ENCODE assay signal across 19 cellular contexts in the genomic region with DNA sequence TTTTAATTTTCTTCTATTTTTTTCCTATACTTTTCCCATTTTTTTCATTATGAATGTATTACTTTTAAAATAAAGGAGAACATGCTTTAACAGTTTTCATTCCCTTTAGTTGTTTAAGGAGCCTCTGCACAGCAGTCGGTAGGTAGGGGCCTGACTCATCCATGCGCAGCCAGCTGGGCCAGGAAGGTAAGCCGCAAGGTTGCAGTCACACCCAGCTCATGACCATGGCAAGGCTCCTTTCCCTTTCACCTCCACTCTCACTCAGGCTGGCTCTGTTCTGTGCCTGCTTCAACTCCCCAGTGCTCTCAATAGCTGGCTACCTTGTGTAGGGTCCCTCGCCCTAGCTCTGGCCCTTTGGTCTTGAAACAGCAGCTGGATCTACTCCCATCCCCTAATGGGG. TPM values are rescaled to one million over a fixed set of nuclear protein-coding genes. Genes with fewer than 3 reads are reported as not detected.
"Had no signal": no experiment of that assay in that cellular context is flagged by ENCODE, and none has a peak within 500 bp of the region (broad histone marks: within the 10 kb centered on the region; RNA-seq: fewer than 3 reads in every experiment).

No MANE protein-coding gene starts in this region.

- H3K27ac ChIP-seq: brain microvascular endothelial cell, psoas muscle, testis, uterus had no signal

- H3K4me3 ChIP-seq: psoas muscle, testis, uterus had no signal

- H3K27ac Mint-ChIP-seq: nephron progenitor cell; stimulated activated naive CD8-positive, alpha-beta T cell treated with anti-CD3 and anti-CD28 coated beads, Interleukin-15, Interleukin-2, amounts not matched to agents 100 ng/mL and 50 ng/mL, for 24 hours had no signal

- ATAC-seq: activated CD4-positive, CD25-positive, alpha-beta regulatory T cell treated with anti-CD3 and anti-CD28 coated beads, Interleukin-2, amount 50 U/mL, for 24 hours; activated naive CD4-positive, alpha-beta T cell treated with anti-CD3 and anti-CD28 coated beads, Interleukin-2, amount 50 U/mL, for 72 hours; activated T-cell treated with anti-CD3 and anti-CD28 coated beads, Interleukin-2, amount 50 U/mL, for 4 hours; psoas muscle; sciatic nerve had no signal

- H3K9me3 ChIP-seq: psoas muscle, testis, uterus had no signal

- H3K36me3 ChIP-seq: brain microvascular endothelial cell, uterus had no signal

- H3K4me1 ChIP-seq: psoas muscle, testis, uterus had no signal

- H3K9me3 Mint-ChIP-seq: activated naive CD4-positive, alpha-beta T cell treated with anti-CD3 and anti-CD28 coated beads, Interleukin-2, amount 50 U/mL, for 72 hours; activated T-cell treated with anti-CD3 and anti-CD28 coated beads, Interleukin-2, amount 50 U/mL, for 4 hours; nephron progenitor cell; stimulated activated naive CD8-positive, alpha-beta T cell treated with anti-CD3 and anti-CD28 coated beads, Interleukin-15, Interleukin-2, amounts not matched to agents 100 ng/mL and 50 ng/mL, for 24 hours had no signal

- H3K4me3 Mint-ChIP-seq: activated T-cell treated with anti-CD3 and anti-CD28 coated beads, Interleukin-2, amount 50 U/mL, for 4 hours; nephron progenitor cell; stimulated activated naive CD8-positive, alpha-beta T cell treated with anti-CD3 and anti-CD28 coated beads, Interleukin-15, Interleukin-2, amounts not matched to agents 100 ng/mL and 50 ng/mL, for 24 hours had no signal

- H3K4me1 Mint-ChIP-seq: nephron progenitor cell had no signal

- H3K36me3 Mint-ChIP-seq: activated naive CD4-positive, alpha-beta T cell treated with anti-CD3 and anti-CD28 coated beads, Interleukin-2, amount 50 U/mL, for 72 hours had no signal

- H3K27me3 ChIP-seq: brain microvascular endothelial cell, testis, uterus had no signal

- FAIRE-seq: endometrium had no signal

- DNase-seq: activated CD4-positive, alpha-beta T cell treated with anti-CD3 and anti-CD28 coated beads, Interleukin-2, amount 50 U/mL, for 48 hours; activated effector memory CD4-positive, alpha-beta T cell treated with anti-CD3 and anti-CD28 coated beads, Interleukin-2, amount 50 U/mL, for 16 hours; activated T-cell treated with anti-CD3 and anti-CD28 coated beads, Interleukin-2, amount 50 U/mL, for 4 hours; brain microvascular endothelial cell; hippocampal formation; nephron progenitor cell; psoas muscle; stimulated activated CD4-positive, alpha-beta T cell treated with anti-CD3 and anti-CD28 coated beads, Interleukin-12 subunit alpha, Interleukin-12 subunit beta, amount 100 ng/mL, for 4 hours; stimulated activated CD4-positive, alpha-beta T cell treated with anti-CD3 and anti-CD28 coated beads, Interleukin-2, amount 100 ng/mL, for 48 hours; testis; uterus had no signal

RNA-seq across cellular contexts. Expression of gene ANKRD34C, which starts 17.4 kb away (rescaled TPM):
- total RNA-seq: activated naive CD4-positive, alpha-beta T cell treated with anti-CD3 and anti-CD28 coated beads, Interleukin-2, amount 50 U/mL, for 72 hours; activated T-cell treated with anti-CD3 and anti-CD28 coated beads, Interleukin-2, amount 50 U/mL, for 4 hours; lung microvascular endothelial cell; osteoblast; psoas muscle; T-helper 2 cell treated with Interferon-gamma antibody and Interleukin-4, amounts not matched to agents 100 ng/mL and 5 ng/mL, for 36 hours; uterus had no signal
